ENCODE assay signal across 1 cellular context in the genomic region with DNA sequence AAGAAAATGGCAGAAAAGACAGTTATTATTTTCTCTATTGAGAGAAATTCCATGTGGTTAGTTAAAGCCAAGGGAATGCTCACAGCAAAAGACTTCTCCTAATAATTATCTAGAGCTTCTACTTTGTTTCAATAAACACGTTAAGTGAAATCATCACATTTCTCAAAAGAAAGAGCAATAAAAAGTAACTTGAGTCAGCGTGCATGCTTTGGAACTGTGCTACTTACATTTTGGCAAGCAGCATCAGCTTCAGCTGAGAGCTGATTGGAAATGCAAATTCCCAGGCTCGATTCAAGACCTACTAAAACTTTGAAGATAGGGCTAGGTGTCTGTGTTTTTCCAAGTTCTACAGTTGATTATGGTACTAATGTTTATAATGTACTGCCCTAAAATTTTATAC.
TF ChIP-seq lines count a peak whose summit lies in the region.

No MANE protein-coding gene starts in this region.

TF ChIP-seq in SK-N-SH, 30 proteins besides CTCF, POLR2A, EP300 and RAD21 (continued from another document):
- no peak for TF ChIP-seq REST (IDR thresholded peaks at IDR 0.05; ENCODE audit: low read depth, low read length)
- TF ChIP-seq TEAD4 (IDR thresholded peaks at IDR 0.05; ENCODE audit: borderline replicate concordance, insufficient read depth) = no peak
